Comparison of ENCODE assay signal across 1 cellular context in genomic region chr12:6735448-6736191, GRCh38.
TF ChIP-seq lines count a peak whose summit lies in the region.

No MANE protein-coding gene starts in this region.

TF ChIP-seq in GM12878, 131 proteins besides CTCF, POLR2A, EP300 and RAD21:
- TF ChIP-seq SMC3 (IDR thresholded peaks at IDR 0.05; ENCODE audit: borderline replicate concordance, low read length) (peak; percentile 75), RUNX3 (IDR thresholded peaks at IDR 0.05; ENCODE audit: low read length) (peak; percentile 74), IRF3 (IDR thresholded peaks at IDR 0.05) (no peak), ZNF207 (IDR thresholded peaks at IDR 0.05; ENCODE audit: borderline replicate concordance) (no peak), E4F1 (IDR thresholded peaks at IDR 0.05; ENCODE audit: borderline replicate concordance, partially characterized antibody) (no peak), MYC (IDR thresholded peaks at IDR 0.05; ENCODE audit: insufficient read depth, insufficient read length, insufficient replicate concordance, low read length, severe bottlenecking) (no peak), CHD1 (IDR thresholded peaks at IDR 0.05; ENCODE audit: low read depth, low read length) (0 out of 2 replicates have a peak, but pooled peaks have one; percentile 50)
- TF ChIP-seq, protein P1, sequence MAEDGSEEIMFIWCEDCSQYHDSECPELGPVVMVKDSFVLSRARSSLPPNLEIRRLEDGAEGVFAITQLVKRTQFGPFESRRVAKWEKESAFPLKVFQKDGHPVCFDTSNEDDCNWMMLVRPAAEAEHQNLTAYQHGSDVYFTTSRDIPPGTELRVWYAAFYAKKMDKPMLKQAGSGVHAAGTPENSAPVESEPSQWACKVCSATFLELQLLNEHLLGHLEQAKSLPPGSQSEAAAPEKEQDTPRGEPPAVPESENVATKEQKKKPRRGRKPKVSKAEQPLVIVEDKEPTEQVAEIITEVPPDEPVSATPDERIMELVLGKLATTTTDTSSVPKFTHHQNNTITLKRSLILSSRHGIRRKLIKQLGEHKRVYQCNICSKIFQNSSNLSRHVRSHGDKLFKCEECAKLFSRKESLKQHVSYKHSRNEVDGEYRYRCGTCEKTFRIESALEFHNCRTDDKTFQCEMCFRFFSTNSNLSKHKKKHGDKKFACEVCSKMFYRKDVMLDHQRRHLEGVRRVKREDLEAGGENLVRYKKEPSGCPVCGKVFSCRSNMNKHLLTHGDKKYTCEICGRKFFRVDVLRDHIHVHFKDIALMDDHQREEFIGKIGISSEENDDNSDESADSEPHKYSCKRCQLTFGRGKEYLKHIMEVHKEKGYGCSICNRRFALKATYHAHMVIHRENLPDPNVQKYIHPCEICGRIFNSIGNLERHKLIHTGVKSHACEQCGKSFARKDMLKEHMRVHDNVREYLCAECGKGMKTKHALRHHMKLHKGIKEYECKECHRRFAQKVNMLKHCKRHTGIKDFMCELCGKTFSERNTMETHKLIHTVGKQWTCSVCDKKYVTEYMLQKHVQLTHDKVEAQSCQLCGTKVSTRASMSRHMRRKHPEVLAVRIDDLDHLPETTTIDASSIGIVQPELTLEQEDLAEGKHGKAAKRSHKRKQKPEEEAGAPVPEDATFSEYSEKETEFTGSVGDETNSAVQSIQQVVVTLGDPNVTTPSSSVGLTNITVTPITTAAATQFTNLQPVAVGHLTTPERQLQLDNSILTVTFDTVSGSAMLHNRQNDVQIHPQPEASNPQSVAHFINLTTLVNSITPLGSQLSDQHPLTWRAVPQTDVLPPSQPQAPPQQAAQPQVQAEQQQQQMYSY (CRISPR knock-in tag; IDR thresholded peaks at IDR 0.05), result no peak
- TF ChIP-seq, protein P2, sequence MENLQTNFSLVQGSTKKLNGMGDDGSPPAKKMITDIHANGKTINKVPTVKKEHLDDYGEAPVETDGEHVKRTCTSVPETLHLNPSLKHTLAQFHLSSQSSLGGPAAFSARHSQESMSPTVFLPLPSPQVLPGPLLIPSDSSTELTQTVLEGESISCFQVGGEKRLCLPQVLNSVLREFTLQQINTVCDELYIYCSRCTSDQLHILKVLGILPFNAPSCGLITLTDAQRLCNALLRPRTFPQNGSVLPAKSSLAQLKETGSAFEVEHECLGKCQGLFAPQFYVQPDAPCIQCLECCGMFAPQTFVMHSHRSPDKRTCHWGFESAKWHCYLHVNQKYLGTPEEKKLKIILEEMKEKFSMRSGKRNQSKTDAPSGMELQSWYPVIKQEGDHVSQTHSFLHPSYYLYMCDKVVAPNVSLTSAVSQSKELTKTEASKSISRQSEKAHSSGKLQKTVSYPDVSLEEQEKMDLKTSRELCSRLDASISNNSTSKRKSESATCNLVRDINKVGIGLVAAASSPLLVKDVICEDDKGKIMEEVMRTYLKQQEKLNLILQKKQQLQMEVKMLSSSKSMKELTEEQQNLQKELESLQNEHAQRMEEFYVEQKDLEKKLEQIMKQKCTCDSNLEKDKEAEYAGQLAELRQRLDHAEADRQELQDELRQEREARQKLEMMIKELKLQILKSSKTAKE (IDR thresholded peaks at IDR 0.05; ENCODE audit: low read depth, poor library complexity, severe bottlenecking), result peak; percentile 62
